In genomic region chr4:89563431-89563830, GRCh38 we compare ENCODE assay signal across 16 cellular contexts.
DNase-seq lines count a peak whose midpoint lies in the region; ATAC-seq and TF ChIP-seq lines count a peak whose summit lies in the region.
"Had no signal": no experiment of that assay in that cellular context is flagged by ENCODE, and none has a peak within 500 bp of the region (broad histone marks: within the 10 kb centered on the region; RNA-seq: fewer than 3 reads in every experiment).

No MANE protein-coding gene starts in this region.

- intact Hi-C loops in heart left ventricle (cut with DNase I), result no loop called here

- no peak overlapping the region for H3K4me2 ChIP-seq in neural progenitor cell

- H3K4me3 Mint-ChIP-seq in neural progenitor cell, result no peak overlapping the region
- H3K4me3 Mint-ChIP-seq: CD14-positive monocyte, HFFc6 had no signal

- 36 to 50% (median 41%) methylated on average over 2 of the region's 2 CpGs for WGBS in heart left ventricle, 4 donors

- no peaks in the 10 kb centered on the region for H3K79me2 ChIP-seq in neural progenitor cell (ENCODE audit: low read depth)

- TF ChIP-seq POLR2A in heart left ventricle (IDR thresholded peaks at IDR 0.05), result no peak

- no peaks in the 10 kb centered on the region for H3F3A ChIP-seq in neural progenitor cell (ENCODE audit: low read depth)

- H3K4me1 ChIP-seq in neural progenitor cell (peaks cover 18% of the 10 kb centered on the region), heart left ventricle (no peaks in the 10 kb centered on the region)
- H3K4me1 ChIP-seq: right atrium auricular region had no signal

- H3K9ac ChIP-seq in neural progenitor cell, result no peak overlapping the region

- DNase-seq in fibroblast of mammary gland (ENCODE audit: low read depth) (peak; percentile 33), neural progenitor cell (ENCODE audit: low spot score) (no peak), heart left ventricle (no peak), HK-2 (ENCODE audit: unreplicated experiment) (no peak), MG63 (no peak)
- DNase-seq: GDM1, HFFc6, NCI-H1417, substantia nigra had no signal

- no peak overlapping the region for H3K27ac Mint-ChIP-seq in neural progenitor cell
- H3K27ac Mint-ChIP-seq: CD14-positive monocyte, HFFc6 had no signal

- H3K4me3 ChIP-seq in fibroblast of mammary gland (ENCODE audit: control insufficient read depth, low read depth, low read length), result no peak overlapping the region
- H3K4me3 ChIP-seq in neural progenitor cell, result no peak overlapping the region
- H3K4me3 ChIP-seq in heart left ventricle, result no peak overlapping the region
- H3K4me3 ChIP-seq in MG63, result no peak overlapping the region
- H3K4me3 ChIP-seq: right atrium auricular region, SK-N-MC had no signal

- H3K36me3 ChIP-seq in neural progenitor cell (no peaks in the 10 kb centered on the region), heart left ventricle (no peaks in the 10 kb centered on the region), MG63 (no peaks in the 10 kb centered on the region)
- H3K36me3 ChIP-seq: right atrium auricular region had no signal

- H2AFZ ChIP-seq in neural progenitor cell (replicated peaks), result no peak overlapping the region

- H3K36me3 Mint-ChIP-seq in neural progenitor cell, result no peaks in the 10 kb centered on the region
- H3K36me3 Mint-ChIP-seq: CD14-positive monocyte had no signal

- H3K4me1 Mint-ChIP-seq in neural progenitor cell, result peaks cover 15% of the 10 kb centered on the region
- H3K4me1 Mint-ChIP-seq: CD14-positive monocyte had no signal

- H3K27me3 ChIP-seq in neural progenitor cell (peaks cover 11% of the 10 kb centered on the region), heart left ventricle (no peaks in the 10 kb centered on the region), MG63 (no peaks in the 10 kb centered on the region)
- H3K27me3 ChIP-seq: right atrium auricular region had no signal

- no peaks in the 10 kb centered on the region for H4K20me1 ChIP-seq in neural progenitor cell (ENCODE audit: low read depth)

- peak; percentile 94 for ATAC-seq in GM18870 (IDR thresholded peaks at IDR 0.05; ENCODE audit: unreplicated experiment)
- peak; percentile 61 for ATAC-seq in GM21825 (IDR thresholded peaks at IDR 0.05; ENCODE audit: unreplicated experiment)
- peak; percentile 82 for ATAC-seq in HG03432 (IDR thresholded peaks at IDR 0.05; ENCODE audit: unreplicated experiment)
- no peak for ATAC-seq in heart left ventricle
- ATAC-seq: HepG2 had no signal

- H3K27ac ChIP-seq in neural progenitor cell (no peak overlapping the region), heart left ventricle (no peak overlapping the region)
- H3K27ac ChIP-seq: right atrium auricular region, SK-N-MC had no signal

- no peaks in the 10 kb centered on the region for H3K9me3 ChIP-seq in neural progenitor cell (ENCODE audit: low read depth)
- H3K9me3 ChIP-seq in heart left ventricle, result no peaks in the 10 kb centered on the region
- no peaks in the 10 kb centered on the region for H3K9me3 ChIP-seq in MG63
- H3K9me3 ChIP-seq: right atrium auricular region had no signal

- H3K9me3 Mint-ChIP-seq in neural progenitor cell, result no peaks in the 10 kb centered on the region
- H3K9me3 Mint-ChIP-seq: HFFc6 had no signal

- H3K27me3 Mint-ChIP-seq in neural progenitor cell (ENCODE audit: insufficient read depth, low read depth), result no peaks in the 10 kb centered on the region

- TF ChIP-seq CTCF in fibroblast of mammary gland (conservative IDR thresholded peaks at IDR 0.05; ENCODE audit: control insufficient read depth, insufficient read depth, low read depth, low read length), result no peak
- TF ChIP-seq CTCF in neural progenitor cell (IDR thresholded peaks at IDR 0.05), result no peak
- no peak for TF ChIP-seq CTCF in heart left ventricle (IDR thresholded peaks at IDR 0.05)

Comparison
In these comparisons a context has a peak if more than half of its experiments do, and no peak if none do; other contexts are left out.
1. ATAC-seq: peak in GM18870 (single experiment), GM21825 (single experiment) and HG03432 (single experiment); none in heart left ventricle (0 of 4).